In genomic region chr7:45701701-45702460, GRCh38 we compare ENCODE assay signal across 2 cellular contexts.
A peak's percentile ranks its signal among the peaks of the same experiment; 100 is the strongest.
TF ChIP-seq lines count a peak whose summit lies in the region.

No MANE protein-coding gene starts in this region.

TF ChIP-seq in IMR-90, 13 proteins besides CTCF, POLR2A, EP300 and RAD21:
- TF ChIP-seq BHLHE40 (IDR thresholded peaks at IDR 0.05; ENCODE audit: low read depth, low read length) (no peak), MAFK (IDR thresholded peaks at IDR 0.05; ENCODE audit: low read depth, low read length) (no peak), ELK1 (IDR thresholded peaks at IDR 0.05; ENCODE audit: borderline replicate concordance, low read depth, low read length) (no peak), RCOR1 (IDR thresholded peaks at IDR 0.05; ENCODE audit: insufficient replicate concordance, low read length) (no peak), CHD1 (IDR thresholded peaks at IDR 0.05; ENCODE audit: low read depth, low read length) (no peak), SMC3 (IDR thresholded peaks at IDR 0.05; ENCODE audit: low read depth, low read length) (no peak), FOS (IDR thresholded peaks at IDR 0.05; ENCODE audit: low read depth, low read length) (no peak), NFE2L2 (IDR thresholded peaks at IDR 0.05; ENCODE audit: low read depth, low read length) (no peak), RFX5 (IDR thresholded peaks at IDR 0.05; ENCODE audit: low read depth, low read length) (no peak)

TF ChIP-seq in HepG2, 621 proteins besides CTCF, POLR2A, EP300 and RAD21:
- TF ChIP-seq ZUFSP (CRISPR knock-in tag; IDR thresholded peaks at IDR 0.05; ENCODE audit: borderline replicate concordance) = no peak
- no peak for TF ChIP-seq ZNF639 (CRISPR knock-in tag; conservative IDR thresholded peaks at IDR 0.05)
- TF ChIP-seq ZGPAT (CRISPR knock-in tag; IDR thresholded peaks at IDR 0.05) = no peak
- 0 out of 2 replicates have a peak, but pooled peaks have one; percentile 22 for TF ChIP-seq HNF4G (IDR thresholded peaks at IDR 0.05; ENCODE audit: borderline replicate concordance, low read depth, low read length)
- no peak for TF ChIP-seq HNF4G (CRISPR knock-in tag; IDR thresholded peaks at IDR 0.05; ENCODE audit: borderline replicate concordance, low read depth)
- TF ChIP-seq NR2F6 (IDR thresholded peaks at IDR 0.05) = 0 out of 2 replicates have a peak, but pooled peaks have one; percentile 11
- TF ChIP-seq NR2F6 (CRISPR knock-in tag; IDR thresholded peaks at IDR 0.05) = no peak
- TF ChIP-seq ZNF687 (CRISPR knock-in tag; IDR thresholded peaks at IDR 0.05) = peak; percentile 27
- no peak for TF ChIP-seq PAX8 (CRISPR knock-in tag; IDR thresholded peaks at IDR 0.05; ENCODE audit: borderline replicate concordance)
- no peak for TF ChIP-seq E2F5 (CRISPR knock-in tag; conservative IDR thresholded peaks at IDR 0.05)
- no peak for TF ChIP-seq POLR2AphosphoS2 (IDR thresholded peaks at IDR 0.05; ENCODE audit: low read depth, low read length)
- TF ChIP-seq TBL1XR1 (IDR thresholded peaks at IDR 0.05; ENCODE audit: borderline replicate concordance, low read length, partially characterized antibody) = no peak
- no peak for TF ChIP-seq SPEN (CRISPR knock-in tag; IDR thresholded peaks at IDR 0.05; ENCODE audit: low read depth)
- no peak for TF ChIP-seq ZNF781 (CRISPR knock-in tag; IDR thresholded peaks at IDR 0.05; ENCODE audit: borderline replicate concordance, not compliant biosample characterization)
